Comparison of ENCODE assay signal across 9 cellular contexts in genomic region chr9:29021632-29022031, GRCh38.
"Had no signal": no experiment of that assay in that cellular context is flagged by ENCODE, and none has a peak within 500 bp of the region (broad histone marks: within the 10 kb centered on the region; RNA-seq: fewer than 3 reads in every experiment).

No MANE protein-coding gene starts in this region.

- H3K27ac ChIP-seq: GM23248 had no signal

- H3K4me3 ChIP-seq: GM23248, GM23338, HAP-1 had no signal

- H3K9me3 ChIP-seq: HAP-1 had no signal

- H3K36me3 ChIP-seq: HAP-1 had no signal

- H3K4me1 Mint-ChIP-seq: GM23338, H9 had no signal

- H3K4me1 ChIP-seq: HAP-1 had no signal

- H3K27ac Mint-ChIP-seq: GM23338, HFFc6 had no signal

- ATAC-seq: GM23338, HCT116 had no signal

- DNase-seq: GM23248, GOT3, H7, H9, HCEC 1CT, HFFc6 had no signal

- H3K9ac ChIP-seq: GM23248 had no signal

- H3K9me3 Mint-ChIP-seq: GM23338, H9 had no signal

- H3K4me3 Mint-ChIP-seq: GM23338, H9, HFFc6 had no signal
